Comparison of ENCODE assay signal across 1 cellular context in the genomic region with DNA sequence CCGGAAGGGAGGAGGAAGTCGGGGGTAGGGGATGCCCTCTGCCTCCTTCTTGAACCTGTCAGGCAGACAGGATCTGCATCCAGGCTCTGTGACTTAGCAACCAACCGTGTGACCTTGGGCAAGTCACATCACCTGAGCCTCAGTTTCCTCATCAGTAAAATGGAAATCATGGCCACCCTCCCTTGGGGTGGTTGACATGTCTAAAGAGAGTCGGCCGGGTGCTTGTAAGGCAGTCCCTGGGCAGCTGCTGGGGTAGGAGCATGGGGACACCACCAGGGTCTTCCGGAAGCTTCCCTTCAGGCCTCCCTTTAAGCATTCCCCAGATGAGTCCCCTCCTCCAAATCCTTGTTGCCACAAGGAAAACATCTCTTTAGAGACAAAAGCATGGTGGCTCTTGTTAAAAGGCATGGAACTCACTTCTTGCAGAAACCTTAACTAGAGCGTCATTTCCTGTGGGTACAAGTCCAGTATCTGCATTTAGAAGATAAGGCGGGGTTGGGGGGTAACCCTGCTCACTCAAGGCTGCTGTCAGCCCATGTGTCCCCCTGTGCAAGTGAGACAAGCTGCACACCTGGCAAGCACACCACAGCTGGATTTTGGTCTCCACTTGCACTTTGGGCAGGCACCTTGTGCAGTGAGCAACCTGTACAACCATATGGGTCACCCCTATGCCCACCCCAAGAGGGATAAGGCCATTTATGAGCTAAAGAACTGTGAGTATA.
A peak's percentile ranks its signal among the peaks of the same experiment; 100 is the strongest.
TF ChIP-seq lines count a peak whose summit lies in the region.

No MANE protein-coding gene starts in this region.

TF ChIP-seq in K562, 482 proteins besides CTCF, POLR2A, EP300 and RAD21 (continued from another document and continues in another):
- TF ChIP-seq, protein P1, sequence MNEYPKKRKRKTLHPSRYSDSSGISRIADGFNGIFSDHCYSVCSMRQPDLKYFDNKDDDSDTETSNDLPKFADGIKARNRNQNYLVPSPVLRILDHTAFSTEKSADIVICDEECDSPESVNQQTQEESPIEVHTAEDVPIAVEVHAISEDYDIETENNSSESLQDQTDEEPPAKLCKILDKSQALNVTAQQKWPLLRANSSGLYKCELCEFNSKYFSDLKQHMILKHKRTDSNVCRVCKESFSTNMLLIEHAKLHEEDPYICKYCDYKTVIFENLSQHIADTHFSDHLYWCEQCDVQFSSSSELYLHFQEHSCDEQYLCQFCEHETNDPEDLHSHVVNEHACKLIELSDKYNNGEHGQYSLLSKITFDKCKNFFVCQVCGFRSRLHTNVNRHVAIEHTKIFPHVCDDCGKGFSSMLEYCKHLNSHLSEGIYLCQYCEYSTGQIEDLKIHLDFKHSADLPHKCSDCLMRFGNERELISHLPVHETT (CRISPR knock-in tag; conservative IDR thresholded peaks at IDR 0.05 in 1 of 2, IDR thresholded peaks at IDR 0.05 in 1 of 2) = peak in 1 of 2 experiments; percentile 48; a peak in 2 of 4 replicates
- TF ChIP-seq POU5F1 (IDR thresholded peaks at IDR 0.05; ENCODE audit: borderline replicate concordance, low read depth, low read length, partially characterized antibody) (no peak), TCF3 (CRISPR knock-in tag; IDR thresholded peaks at IDR 0.05) (peak; percentile 97), GABPB1 (CRISPR knock-in tag; IDR thresholded peaks at IDR 0.05) (peak; percentile 78), ZKSCAN8 (CRISPR knock-in tag; IDR thresholded peaks at IDR 0.05) (peak; percentile 67; the same call in 1 of the 2 replicates), POLR2AphosphoS2 (IDR thresholded peaks at IDR 0.05; ENCODE audit: low read length) (no peak), KLF6 (CRISPR knock-in tag; IDR thresholded peaks at IDR 0.05; ENCODE audit: borderline replicate concordance) (no peak), RBFOX2 (IDR thresholded peaks at IDR 0.05; ENCODE audit: low read depth, low read length) (0 out of 2 replicates have a peak, but pooled peaks have one; percentile 11), ATF1 (CRISPR knock-in tag; IDR thresholded peaks at IDR 0.05) (no peak), ATF1 (tag; IDR thresholded peaks at IDR 0.05) (peak; percentile 71), SMAD4 (CRISPR knock-in tag; conservative IDR thresholded peaks at IDR 0.05) (peak; percentile 81), TEAD4 (IDR thresholded peaks at IDR 0.05; ENCODE audit: low read length) (peak; percentile 95), TEAD4 (CRISPR knock-in tag; IDR thresholded peaks at IDR 0.05; ENCODE audit: borderline replicate concordance) (no peak), MYNN (IDR thresholded peaks at IDR 0.05) (peak; percentile 66), MYNN (CRISPR knock-in tag; IDR thresholded peaks at IDR 0.05) (no peak), RCOR1 (IDR thresholded peaks at IDR 0.05; ENCODE audit: borderline replicate concordance in 1 of 2, low read depth in 2 of 2, low read length in 2 of 2) (peak in 1 of 2 experiments; percentile 54; a peak in 1 of 4 replicates), CCNT2 (IDR thresholded peaks at IDR 0.05; ENCODE audit: borderline replicate concordance, extremely low read depth, insufficient read length, low read depth, low read length) (no peak), NCOR1 (IDR thresholded peaks at IDR 0.05) (peak; percentile 90), NR3C1 (CRISPR knock-in tag; IDR thresholded peaks at IDR 0.05) (no peak), CBX3 (IDR thresholded peaks at IDR 0.05; ENCODE audit: borderline replicate concordance in 1 of 2, low read length in 2 of 2) (peak in 1 of 2 experiments; percentile 39; a peak in 1 of 3 replicates), DPF2 (IDR thresholded peaks at IDR 0.05) (peak; percentile 88), ETS2 (tag; IDR thresholded peaks at IDR 0.05; ENCODE audit: borderline replicate concordance, poor library complexity, severe bottlenecking) (no peak), SP1 (CRISPR knock-in tag; IDR thresholded peaks at IDR 0.05) (no peak), DACH1 (IDR thresholded peaks at IDR 0.05; ENCODE audit: partially characterized antibody) (peak; percentile 51), L3MBTL2 (IDR thresholded peaks at IDR 0.05) (peak; percentile 47; the same call in 1 of the 2 replicates), GTF2F1 (IDR thresholded peaks at IDR 0.05; ENCODE audit: low read depth, low read length) (no peak), ZZZ3 (IDR thresholded peaks at IDR 0.05) (no peak), PTBP1 (IDR thresholded peaks at IDR 0.05; ENCODE audit: low read depth, low read length) (0 out of 2 replicates have a peak, but pooled peaks have one; percentile 21), ZNF239 (CRISPR knock-in tag; IDR thresholded peaks at IDR 0.05) (peak; percentile 84), ZNF561 (CRISPR knock-in tag; conservative IDR thresholded peaks at IDR 0.05) (no peak), ZNF766 (CRISPR knock-in tag; conservative IDR thresholded peaks at IDR 0.05) (peak; percentile 78; the same call in 1 of the 2 replicates), LEF1 (IDR thresholded peaks at IDR 0.05) (peak; percentile 66; the same call in 1 of the 2 replicates), ZBED1 (IDR thresholded peaks at IDR 0.05) (no peak), GATAD2B (IDR thresholded peaks at IDR 0.05; ENCODE audit: borderline replicate concordance) (peak; percentile 50; the same call in 1 of the 2 replicates), WHSC1 (IDR thresholded peaks at IDR 0.05; ENCODE audit: low read length) (no peak), CBX1 (IDR thresholded peaks at IDR 0.05; ENCODE audit: low read depth) (no peak)
- TF ChIP-seq, protein P2, sequence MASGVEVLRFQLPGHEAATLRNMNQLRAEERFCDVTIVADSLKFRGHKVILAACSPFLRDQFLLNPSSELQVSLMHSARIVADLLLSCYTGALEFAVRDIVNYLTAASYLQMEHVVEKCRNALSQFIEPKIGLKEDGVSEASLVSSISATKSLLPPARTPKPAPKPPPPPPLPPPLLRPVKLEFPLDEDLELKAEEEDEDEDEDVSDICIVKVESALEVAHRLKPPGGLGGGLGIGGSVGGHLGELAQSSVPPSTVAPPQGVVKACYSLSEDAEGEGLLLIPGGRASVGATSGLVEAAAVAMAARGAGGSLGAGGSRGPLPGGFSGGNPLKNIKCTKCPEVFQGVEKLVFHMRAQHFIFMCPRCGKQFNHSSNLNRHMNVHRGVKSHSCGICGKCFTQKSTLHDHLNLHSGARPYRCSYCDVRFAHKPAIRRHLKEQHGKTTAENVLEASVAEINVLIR (CRISPR knock-in tag; IDR thresholded peaks at IDR 0.05) = peak; percentile 58
- TF ChIP-seq, protein P3, sequence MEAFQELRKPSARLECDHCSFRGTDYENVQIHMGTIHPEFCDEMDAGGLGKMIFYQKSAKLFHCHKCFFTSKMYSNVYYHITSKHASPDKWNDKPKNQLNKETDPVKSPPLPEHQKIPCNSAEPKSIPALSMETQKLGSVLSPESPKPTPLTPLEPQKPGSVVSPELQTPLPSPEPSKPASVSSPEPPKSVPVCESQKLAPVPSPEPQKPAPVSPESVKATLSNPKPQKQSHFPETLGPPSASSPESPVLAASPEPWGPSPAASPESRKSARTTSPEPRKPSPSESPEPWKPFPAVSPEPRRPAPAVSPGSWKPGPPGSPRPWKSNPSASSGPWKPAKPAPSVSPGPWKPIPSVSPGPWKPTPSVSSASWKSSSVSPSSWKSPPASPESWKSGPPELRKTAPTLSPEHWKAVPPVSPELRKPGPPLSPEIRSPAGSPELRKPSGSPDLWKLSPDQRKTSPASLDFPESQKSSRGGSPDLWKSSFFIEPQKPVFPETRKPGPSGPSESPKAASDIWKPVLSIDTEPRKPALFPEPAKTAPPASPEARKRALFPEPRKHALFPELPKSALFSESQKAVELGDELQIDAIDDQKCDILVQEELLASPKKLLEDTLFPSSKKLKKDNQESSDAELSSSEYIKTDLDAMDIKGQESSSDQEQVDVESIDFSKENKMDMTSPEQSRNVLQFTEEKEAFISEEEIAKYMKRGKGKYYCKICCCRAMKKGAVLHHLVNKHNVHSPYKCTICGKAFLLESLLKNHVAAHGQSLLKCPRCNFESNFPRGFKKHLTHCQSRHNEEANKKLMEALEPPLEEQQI (IDR thresholded peaks at IDR 0.05) = no peak; the same call in 1 of the 2 replicates
- TF ChIP-seq, protein P4, sequence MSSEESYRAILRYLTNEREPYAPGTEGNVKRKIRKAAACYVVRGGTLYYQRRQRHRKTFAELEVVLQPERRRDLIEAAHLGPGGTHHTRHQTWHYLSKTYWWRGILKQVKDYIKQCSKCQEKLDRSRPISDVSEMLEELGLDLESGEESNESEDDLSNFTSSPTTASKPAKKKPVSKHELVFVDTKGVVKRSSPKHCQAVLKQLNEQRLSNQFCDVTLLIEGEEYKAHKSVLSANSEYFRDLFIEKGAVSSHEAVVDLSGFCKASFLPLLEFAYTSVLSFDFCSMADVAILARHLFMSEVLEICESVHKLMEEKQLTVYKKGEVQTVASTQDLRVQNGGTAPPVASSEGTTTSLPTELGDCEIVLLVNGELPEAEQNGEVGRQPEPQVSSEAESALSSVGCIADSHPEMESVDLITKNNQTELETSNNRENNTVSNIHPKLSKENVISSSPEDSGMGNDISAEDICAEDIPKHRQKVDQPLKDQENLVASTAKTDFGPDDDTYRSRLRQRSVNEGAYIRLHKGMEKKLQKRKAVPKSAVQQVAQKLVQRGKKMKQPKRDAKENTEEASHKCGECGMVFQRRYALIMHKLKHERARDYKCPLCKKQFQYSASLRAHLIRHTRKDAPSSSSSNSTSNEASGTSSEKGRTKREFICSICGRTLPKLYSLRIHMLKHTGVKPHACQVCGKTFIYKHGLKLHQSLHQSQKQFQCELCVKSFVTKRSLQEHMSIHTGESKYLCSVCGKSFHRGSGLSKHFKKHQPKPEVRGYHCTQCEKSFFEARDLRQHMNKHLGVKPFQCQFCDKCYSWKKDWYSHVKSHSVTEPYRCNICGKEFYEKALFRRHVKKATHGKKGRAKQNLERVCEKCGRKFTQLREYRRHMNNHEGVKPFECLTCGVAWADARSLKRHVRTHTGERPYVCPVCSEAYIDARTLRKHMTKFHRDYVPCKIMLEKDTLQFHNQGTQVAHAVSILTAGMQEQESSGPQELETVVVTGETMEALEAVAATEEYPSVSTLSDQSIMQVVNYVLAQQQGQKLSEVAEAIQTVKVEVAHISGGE (CRISPR knock-in tag; IDR thresholded peaks at IDR 0.05) = peak in 1 of 3 experiments; percentile 66; a peak in 1 of 6 replicates
- TF ChIP-seq, protein P5, sequence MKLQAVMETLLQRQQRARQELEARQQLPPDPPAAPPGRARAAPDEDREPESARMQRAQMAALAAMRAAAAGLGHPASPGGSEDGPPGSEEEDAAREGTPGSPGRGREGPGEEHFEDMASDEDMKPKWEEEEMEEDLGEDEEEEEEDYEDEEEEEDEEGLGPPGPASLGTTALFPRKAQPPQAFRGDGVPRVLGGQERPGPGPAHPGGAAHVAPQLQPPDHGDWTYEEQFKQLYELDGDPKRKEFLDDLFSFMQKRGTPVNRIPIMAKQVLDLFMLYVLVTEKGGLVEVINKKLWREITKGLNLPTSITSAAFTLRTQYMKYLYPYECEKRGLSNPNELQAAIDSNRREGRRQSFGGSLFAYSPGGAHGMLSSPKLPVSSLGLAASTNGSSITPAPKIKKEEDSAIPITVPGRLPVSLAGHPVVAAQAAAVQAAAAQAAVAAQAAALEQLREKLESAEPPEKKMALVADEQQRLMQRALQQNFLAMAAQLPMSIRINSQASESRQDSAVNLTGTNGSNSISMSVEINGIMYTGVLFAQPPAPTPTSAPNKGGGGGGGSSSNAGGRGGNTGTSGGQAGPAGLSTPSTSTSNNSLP (IDR thresholded peaks at IDR 0.05; ENCODE audit: borderline replicate concordance, low read depth, low read length) = no peak
- TF ChIP-seq, protein P6, sequence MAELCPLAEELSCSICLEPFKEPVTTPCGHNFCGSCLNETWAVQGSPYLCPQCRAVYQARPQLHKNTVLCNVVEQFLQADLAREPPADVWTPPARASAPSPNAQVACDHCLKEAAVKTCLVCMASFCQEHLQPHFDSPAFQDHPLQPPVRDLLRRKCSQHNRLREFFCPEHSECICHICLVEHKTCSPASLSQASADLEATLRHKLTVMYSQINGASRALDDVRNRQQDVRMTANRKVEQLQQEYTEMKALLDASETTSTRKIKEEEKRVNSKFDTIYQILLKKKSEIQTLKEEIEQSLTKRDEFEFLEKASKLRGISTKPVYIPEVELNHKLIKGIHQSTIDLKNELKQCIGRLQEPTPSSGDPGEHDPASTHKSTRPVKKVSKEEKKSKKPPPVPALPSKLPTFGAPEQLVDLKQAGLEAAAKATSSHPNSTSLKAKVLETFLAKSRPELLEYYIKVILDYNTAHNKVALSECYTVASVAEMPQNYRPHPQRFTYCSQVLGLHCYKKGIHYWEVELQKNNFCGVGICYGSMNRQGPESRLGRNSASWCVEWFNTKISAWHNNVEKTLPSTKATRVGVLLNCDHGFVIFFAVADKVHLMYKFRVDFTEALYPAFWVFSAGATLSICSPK (IDR thresholded peaks at IDR 0.05; ENCODE audit: borderline replicate concordance) = no peak
- TF ChIP-seq, protein P7, sequence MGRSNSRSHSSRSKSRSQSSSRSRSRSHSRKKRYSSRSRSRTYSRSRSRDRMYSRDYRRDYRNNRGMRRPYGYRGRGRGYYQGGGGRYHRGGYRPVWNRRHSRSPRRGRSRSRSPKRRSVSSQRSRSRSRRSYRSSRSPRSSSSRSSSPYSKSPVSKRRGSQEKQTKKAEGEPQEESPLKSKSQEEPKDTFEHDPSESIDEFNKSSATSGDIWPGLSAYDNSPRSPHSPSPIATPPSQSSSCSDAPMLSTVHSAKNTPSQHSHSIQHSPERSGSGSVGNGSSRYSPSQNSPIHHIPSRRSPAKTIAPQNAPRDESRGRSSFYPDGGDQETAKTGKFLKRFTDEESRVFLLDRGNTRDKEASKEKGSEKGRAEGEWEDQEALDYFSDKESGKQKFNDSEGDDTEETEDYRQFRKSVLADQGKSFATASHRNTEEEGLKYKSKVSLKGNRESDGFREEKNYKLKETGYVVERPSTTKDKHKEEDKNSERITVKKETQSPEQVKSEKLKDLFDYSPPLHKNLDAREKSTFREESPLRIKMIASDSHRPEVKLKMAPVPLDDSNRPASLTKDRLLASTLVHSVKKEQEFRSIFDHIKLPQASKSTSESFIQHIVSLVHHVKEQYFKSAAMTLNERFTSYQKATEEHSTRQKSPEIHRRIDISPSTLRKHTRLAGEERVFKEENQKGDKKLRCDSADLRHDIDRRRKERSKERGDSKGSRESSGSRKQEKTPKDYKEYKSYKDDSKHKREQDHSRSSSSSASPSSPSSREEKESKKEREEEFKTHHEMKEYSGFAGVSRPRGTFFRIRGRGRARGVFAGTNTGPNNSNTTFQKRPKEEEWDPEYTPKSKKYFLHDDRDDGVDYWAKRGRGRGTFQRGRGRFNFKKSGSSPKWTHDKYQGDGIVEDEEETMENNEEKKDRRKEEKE (IDR thresholded peaks at IDR 0.05; ENCODE audit: borderline replicate concordance in 1 of 2, control insufficient read depth in 1 of 2, low read depth in 2 of 2, low read length in 1 of 2) = 0 out of 4 replicates have a peak, but pooled peaks of 1 of the 2 experiments have one; percentile 61
- TF ChIP-seq, protein P8, sequence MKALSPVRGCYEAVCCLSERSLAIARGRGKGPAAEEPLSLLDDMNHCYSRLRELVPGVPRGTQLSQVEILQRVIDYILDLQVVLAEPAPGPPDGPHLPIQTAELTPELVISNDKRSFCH (CRISPR knock-in tag; IDR thresholded peaks at IDR 0.05) = no peak
- TF ChIP-seq, protein P8 (tag; IDR thresholded peaks at IDR 0.05) = peak; percentile 77; the same call in 1 of the 2 replicates
